32 cellular contexts compared by ENCODE assay signal in genomic region chr6:50056242-50056641, GRCh38.
DNase-seq lines count a peak whose midpoint lies in the region; ATAC-seq and TF ChIP-seq lines count a peak whose summit lies in the region.
"Had no signal": no experiment of that assay in that cellular context is flagged by ENCODE, and none has a peak within 500 bp of the region (broad histone marks: within the 10 kb centered on the region; RNA-seq: fewer than 3 reads in every experiment).

No MANE protein-coding gene starts in this region.

- no peak for TF ChIP-seq CTCF in GM12865 (IDR thresholded peaks at IDR 0.05; ENCODE audit: insufficient read depth, low read depth, low read length, missing control alignments)
- no peak for TF ChIP-seq CTCF in WERI-Rb-1 (IDR thresholded peaks at IDR 0.05; ENCODE audit: low read depth, low read length)
- no peak for TF ChIP-seq CTCF in brain microvascular endothelial cell (IDR thresholded peaks at IDR 0.05; ENCODE audit: low read depth, low read length, missing control alignments)

- peak; percentile 3 for DNase-seq in GM12865 (ENCODE audit: low read depth)
- no peak for DNase-seq in GM19238 (ENCODE audit: insufficient read length, low spot score)
- no peak for DNase-seq in WERI-Rb-1
- no peak for DNase-seq in NCI-H748 treated with DMSO at 0.1 percent for 48 hours (lab: John Stamatoyannopoulos, UW)
- DNase-seq in brain microvascular endothelial cell: no peak
- DNase-seq: Caco-2; CD8-positive, alpha-beta T cell; DMS 273 treated with DMSO at 0.1 percent for 48 hours; DMS79; EL; GDM1; GOT3; HFFc6; Karpas-422; NCI-H1092 treated with DMSO at 0.1 percent for 48 hours; NCI-H1436 treated with DMSO at 0.1 percent for 48 hours; NCI-H187 treated with DMSO at 0.1 percent for 48 hours; NCI-H2171 treated with DMSO at 0.1 percent for 48 hours; NCI-H345; NCI-H510A treated with DMSO at 0.1 percent for 48 hours; NK-92 treated with Interleukin-12 subunit alpha and Interleukin-12 subunit beta, amount 100 ng/mL, for 24 hours; PC-9; Right ventricle myocardium superior; T-cell had no signal

- in situ Hi-C loops in brain microvascular endothelial cell (cut with HindIII; ENCODE audit: low pct_ligation_motif_present, low sequenced_read_pairs): no loop called here

- H3K9me3 ChIP-seq in WERI-Rb-1 (ENCODE audit: severe bottlenecking): no peaks in the 10 kb centered on the region
- H3K9me3 ChIP-seq: Caco-2, HAP-1, SJSA1 had no signal

- ATAC-seq in GM19351 (IDR thresholded peaks at IDR 0.05; ENCODE audit: unreplicated experiment) (peak; percentile 85), HG02852 (IDR thresholded peaks at IDR 0.05; ENCODE audit: unreplicated experiment) (peak; percentile 70), HG03354 (IDR thresholded peaks at IDR 0.05; ENCODE audit: poor library complexity, severe bottlenecking, unreplicated experiment) (peak; percentile 53)
- ATAC-seq: CD8-positive, alpha-beta T cell; HepG2; T-cell had no signal

- no peaks in the 10 kb centered on the region for H3K27me3 ChIP-seq in WERI-Rb-1 (ENCODE audit: insufficient read depth, low read depth, severe bottlenecking)
- no peaks in the 10 kb centered on the region for H3K27me3 ChIP-seq in brain microvascular endothelial cell (replicated peaks)
- H3K27me3 ChIP-seq: SJSA1 had no signal

- H3K4me3 ChIP-seq in GM12865 (ENCODE audit: low read depth, low read length): no peak overlapping the region
- no peak overlapping the region for H3K4me3 ChIP-seq in WERI-Rb-1 (ENCODE audit: low read depth, low read length)
- H3K4me3 ChIP-seq in brain microvascular endothelial cell (ENCODE audit: low read depth, low read length): no peak overlapping the region
- H3K4me3 ChIP-seq: HAP-1, PC-9, SJSA1 had no signal

- H3K36me3 ChIP-seq in WERI-Rb-1 (no peaks in the 10 kb centered on the region), brain microvascular endothelial cell (replicated peaks) (no peaks in the 10 kb centered on the region)
- H3K36me3 ChIP-seq: HAP-1, SJSA1 had no signal

- H3K27ac ChIP-seq in WERI-Rb-1 (no peak overlapping the region), brain microvascular endothelial cell (no peak overlapping the region)
- H3K27ac ChIP-seq: 22Rv1, C4-2B, PC-9, SJSA1 had no signal
